10 cellular contexts compared by ENCODE assay signal in genomic region chr15:75651810-75652543, GRCh38. TPM values are rescaled to one million over a fixed set of nuclear protein-coding genes. Genes with fewer than 3 reads are reported as not detected.
A peak's percentile ranks its signal among the peaks of the same experiment; 100 is the strongest.
DNase-seq lines count a peak whose midpoint lies in the region; ATAC-seq and TF ChIP-seq lines count a peak whose summit lies in the region.
"Had no signal": no experiment of that assay in that cellular context is flagged by ENCODE, and none has a peak within 500 bp of the region (broad histone marks: within the 10 kb centered on the region; RNA-seq: fewer than 3 reads in every experiment).

No MANE protein-coding gene starts in this region.

- CTCF ChIA-PET in activated CD8-positive, alpha-beta T cell treated with anti-CD3 and anti-CD28 coated beads, Interleukin-2, amount 10 ng/mL, durations not matched to agents 7 days and 5 days (lab: Charles Lee) = interaction anchor here (1.2 to 1.4 kb wide), 4 partner anchors 12 to 284 kb away, joined by 3 to 5 read pairs (median 3); partner anchors contain the start of gene IMP3

- peak; percentile 16 for ATAC-seq in activated CD8-positive, alpha-beta T cell treated with anti-CD3 and anti-CD28 coated beads, Interleukin-2, amount 10 ng/mL, durations not matched to agents 7 days and 5 days
- ATAC-seq in GM18511 (IDR thresholded peaks at IDR 0.05; ENCODE audit: unreplicated experiment) (no peak), HG02642 (IDR thresholded peaks at IDR 0.05; ENCODE audit: poor library complexity, unreplicated experiment) (no peak), HG03378 (IDR thresholded peaks at IDR 0.05; ENCODE audit: unreplicated experiment) (no peak)

- TF ChIP-seq CTCF in HFF-Myc (IDR thresholded peaks at IDR 0.05; ENCODE audit: low read depth, low read length, missing control alignments) = no peak
- TF ChIP-seq CTCF in foreskin fibroblast (IDR thresholded peaks at IDR 0.05; ENCODE audit: low read depth, low read length) = no peak

- DNase-seq in HFF-Myc (ENCODE audit: extremely low read depth, low read depth) (no peak), foreskin fibroblast (no peak), skeletal muscle cell (ENCODE audit: low read depth) (no peak), DMS79 (lab: John Stamatoyannopoulos, UW) (no peak)
- peak; percentile 34 for DNase-seq in activated CD8-positive, alpha-beta T cell treated with anti-CD3 and anti-CD28 coated beads, Interleukin-2, amount 10 ng/mL, durations not matched to agents 7 days and 5 days
- DNase-seq: activated effector memory CD4-positive, alpha-beta T cell treated with anti-CD3 and anti-CD28 coated beads, Interleukin-2, amount 50 U/mL, for 16 hours; SHP77 treated with DMSO at 0.1 percent for 48 hours had no signal

- H3K36me3 Mint-ChIP-seq in activated CD8-positive, alpha-beta T cell treated with anti-CD3 and anti-CD28 coated beads, Interleukin-2, amount 10 ng/mL, durations not matched to agents 7 days and 5 days (ENCODE audit: low read depth) = no peaks in the 10 kb centered on the region

- H3K4me3 ChIP-seq in HFF-Myc (replicated peaks; ENCODE audit: low read depth, low read length) (peak overlapping the region; percentile 46), foreskin fibroblast (ENCODE audit: low read depth in 1 of 2, low read length in 2 of 2) (peak overlapping the region; percentile 71 to 74), skeletal muscle cell (ENCODE audit: low read depth, low read length) (peak overlapping the region; percentile 33)

- POLR2A ChIA-PET in activated CD8-positive, alpha-beta T cell treated with anti-CD3 and anti-CD28 coated beads, Interleukin-2, amount 10 ng/mL, durations not matched to agents 7 days and 5 days (lab: Charles Lee) = interaction anchor here (0.8 to 2.8 kb wide), 3 partner anchors 10 to 1169 kb away, joined by 5 to 15 read pairs (median 5); partner anchors contain the start of gene IMP3

- peaks cover 4% of the 10 kb centered on the region for H3K27me3 Mint-ChIP-seq in activated CD8-positive, alpha-beta T cell treated with anti-CD3 and anti-CD28 coated beads, Interleukin-2, amount 10 ng/mL, durations not matched to agents 7 days and 5 days (ENCODE audit: low read depth)

- peaks cover 27% of the 10 kb centered on the region for H3K4me1 Mint-ChIP-seq in activated CD8-positive, alpha-beta T cell treated with anti-CD3 and anti-CD28 coated beads, Interleukin-2, amount 10 ng/mL, durations not matched to agents 7 days and 5 days (ENCODE audit: low read depth)

- no peak overlapping the region for H3K4me3 Mint-ChIP-seq in activated CD8-positive, alpha-beta T cell treated with anti-CD3 and anti-CD28 coated beads, Interleukin-2, amount 10 ng/mL, durations not matched to agents 7 days and 5 days

- H3K27ac Mint-ChIP-seq in activated CD8-positive, alpha-beta T cell treated with anti-CD3 and anti-CD28 coated beads, Interleukin-2, amount 10 ng/mL, durations not matched to agents 7 days and 5 days = peak overlapping the region; percentile 65

- no peaks in the 10 kb centered on the region for H3K9me3 Mint-ChIP-seq in activated CD8-positive, alpha-beta T cell treated with anti-CD3 and anti-CD28 coated beads, Interleukin-2, amount 10 ng/mL, durations not matched to agents 7 days and 5 days (ENCODE audit: insufficient read depth)

RNA-seq across cellular contexts. Expression of gene SNX33, which starts 4.3 kb away (rescaled TPM):
- under 1 TPM; 0.55 to 0.70 TPM for total RNA-seq in activated CD8-positive, alpha-beta T cell treated with anti-CD3 and anti-CD28 coated beads, Interleukin-2, amount 10 ng/mL, durations not matched to agents 7 days and 5 days

RNA-seq across cellular contexts. Expression of gene IMP3, which starts 12.0 kb away (rescaled TPM):
- 10 to 100 TPM; 97.9 to 99.1 TPM for total RNA-seq in activated CD8-positive, alpha-beta T cell treated with anti-CD3 and anti-CD28 coated beads, Interleukin-2, amount 10 ng/mL, durations not matched to agents 7 days and 5 days

RNA-seq across cellular contexts. Expression of gene SNUPN, which starts 26.5 kb away (rescaled TPM):
- 10 to 100 TPM; 31.4 to 32.5 TPM for total RNA-seq in activated CD8-positive, alpha-beta T cell treated with anti-CD3 and anti-CD28 coated beads, Interleukin-2, amount 10 ng/mL, durations not matched to agents 7 days and 5 days
